In the genomic region with DNA sequence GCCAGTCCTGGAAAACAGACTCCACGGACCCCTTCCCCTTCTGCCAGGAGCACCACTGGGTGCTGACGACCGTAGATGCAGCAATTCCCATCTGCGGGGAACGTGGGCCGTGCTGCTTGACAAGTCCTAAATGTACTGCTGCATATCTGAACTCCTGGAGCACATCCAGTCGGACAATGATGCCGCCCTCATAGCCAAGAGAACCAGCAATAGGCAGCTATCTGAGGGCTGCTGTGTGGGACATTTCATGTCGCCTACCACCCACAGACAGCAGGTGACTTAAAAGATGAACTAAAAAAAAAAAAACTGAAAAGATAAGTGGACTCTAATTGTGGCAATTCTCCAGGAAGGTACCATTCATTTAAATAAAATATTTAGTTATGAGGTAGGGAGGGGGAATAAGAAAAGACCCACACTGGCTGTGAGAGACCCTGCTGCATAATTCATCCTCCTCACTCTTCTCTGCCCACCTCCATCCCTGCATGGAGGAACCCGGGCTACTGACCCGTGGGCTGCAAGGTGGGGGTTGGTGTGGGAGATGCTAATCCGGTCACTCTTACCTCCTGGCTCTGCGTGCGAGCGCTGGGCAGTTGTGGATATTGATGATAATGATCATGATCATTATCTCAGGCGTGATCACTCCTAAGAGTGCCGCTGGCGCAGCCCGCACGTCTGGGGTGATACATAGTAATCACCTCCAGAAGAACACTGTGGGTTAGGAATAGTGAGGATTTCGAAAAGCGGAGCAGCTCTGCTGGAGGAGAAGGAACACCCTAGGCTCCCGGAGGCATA, we compare ENCODE assay signal across 23 cellular contexts. TPM values are rescaled to one million over a fixed set of nuclear protein-coding genes. Genes with fewer than 3 reads are reported as not detected.
DNase-seq lines count a peak whose midpoint lies in the region; ATAC-seq, FAIRE-seq and TF ChIP-seq lines count a peak whose summit lies in the region.
"Had no signal": no experiment of that assay in that cellular context is flagged by ENCODE, and none has a peak within 500 bp of the region (broad histone marks: within the 10 kb centered on the region; RNA-seq: fewer than 3 reads in every experiment).

No MANE protein-coding gene starts in this region.

- no peaks in the 10 kb centered on the region for H3K9me3 ChIP-seq in K562 (replicated peaks; ENCODE audit: control insufficient read depth, insufficient read depth, low read depth, low read length)
- no peaks in the 10 kb centered on the region for H3K9me3 ChIP-seq in right cardiac atrium (ENCODE audit: control insufficient read depth, low read length)
- H3K9me3 ChIP-seq: prostate gland, uterus had no signal

- no peaks in the 10 kb centered on the region for H3K79me2 ChIP-seq in K562 (ENCODE audit: control insufficient read depth, insufficient read depth, low read length)

- H3K27ac ChIP-seq in C4-2B (peak overlapping the region; percentile 62), K562 (ENCODE audit: extremely low read depth, low read depth, low read length) (no peak overlapping the region), right cardiac atrium (ENCODE audit: low read length) (peak overlapping the region; percentile 90)
- H3K27ac ChIP-seq: KMS-11, prostate gland, uterus had no signal

- in situ Hi-C loops in K562 (cut with MboI) = no loop called here

- no peak overlapping the region for H2AFZ ChIP-seq in K562 (ENCODE audit: low read depth, low read length)

- no peak for TF ChIP-seq POLR2A in K562 (conservative IDR thresholded peaks at IDR 0.05)

- H3K4me3 ChIP-seq in K562 (no peak overlapping the region), right cardiac atrium (ENCODE audit: low read length) (no peak overlapping the region)
- H3K4me3 ChIP-seq: prostate gland, uterus had no signal

- no peak overlapping the region for H3K4me2 ChIP-seq in K562 (ENCODE audit: insufficient read depth, low read length)
- H3K4me2 ChIP-seq: KMS-11 had no signal

- TF ChIP-seq CTCF in C4-2B (conservative IDR thresholded peaks at IDR 0.05) (no peak), K562 (IDR thresholded peaks at IDR 0.05 in 2 of 3, conservative IDR thresholded peaks at IDR 0.05 in 1 of 3; ENCODE audit: insufficient read depth in 2 of 3, low read depth in 1 of 3, low read length in 3 of 3) (no peak)

- no peak overlapping the region for H3K9ac ChIP-seq in K562 (ENCODE audit: insufficient read depth in 1 of 2, low read depth in 2 of 2, low read length in 2 of 2)
- H3K9ac ChIP-seq: KMS-11 had no signal

- no peaks in the 10 kb centered on the region for H3K9me1 ChIP-seq in K562 (ENCODE audit: control insufficient read depth, insufficient read depth, low read length)

- CTCF ChIA-PET in K562 (lab: Yijun Ruan, JAX; ENCODE audit: low intra/inter-chr PET ratio) = no interaction called here

- 3% methylated on average over 23 of the region's 23 CpGs for WGBS in K562 (ENCODE audit: insufficient coverage, low coverage, missing lambda C conversion rate)
- WGBS in right cardiac atrium = 60% methylated on average over 23 of the region's 23 CpGs

- peaks cover 21% of the 10 kb centered on the region for H4K20me1 ChIP-seq in K562 (replicated peaks; ENCODE audit: control insufficient read depth, insufficient read depth, low read length)

- no peak for ATAC-seq in K562
- peak; percentile 4 to 18 for ATAC-seq in right cardiac atrium
- no peak for ATAC-seq in GM21381 (IDR thresholded peaks at IDR 0.05; ENCODE audit: unreplicated experiment)
- ATAC-seq: activated T-cell treated with anti-CD3 and anti-CD28 coated beads, Interleukin-2, amount 50 U/mL, for 4 hours; naive thymus-derived CD8-positive, alpha-beta T cell had no signal

- no peak for TF ChIP-seq RAD21 in K562 (CRISPR knock-in tag; conservative IDR thresholded peaks at IDR 0.05 in 1 of 2, IDR thresholded peaks at IDR 0.05 in 1 of 2)

- H3K4me1 ChIP-seq in K562 (replicated peaks in 1 of 2; ENCODE audit: control insufficient read depth in 2 of 2, insufficient read depth in 2 of 2, low read length in 2 of 2) (no peaks in the 10 kb centered on the region), right cardiac atrium (ENCODE audit: control insufficient read depth, insufficient read depth, low read length) (peaks cover 21% of the 10 kb centered on the region)
- H3K4me1 ChIP-seq: uterus had no signal

- no peak for DNase-seq in K562 (ENCODE audit: extremely low read depth in 1 of 4, low spot score in 3 of 4)
- peak in 2 of 3 donors; percentile 49 to 67 for DNase-seq in right cardiac atrium
- DNase-seq in posterior cingulate gyrus = peak in 6 of 10 donors; percentile 4 to 88 (median 44)
- DNase-seq in NCI-H2107 (lab: John Stamatoyannopoulos, UW) = no peak
- DNase-seq in hippocampal formation (lab: John Stamatoyannopoulos, UW) = no peak
- no peak for DNase-seq in NCI-H2107 treated with DMSO at 0.1 percent for 48 hours (lab: John Stamatoyannopoulos, UW; ENCODE audit: unreplicated experiment)
- DNase-seq: activated naive CD4-positive, alpha-beta T cell treated with anti-CD3 and anti-CD28 coated beads, Interleukin-2, amount 10 ng/mL, durations not matched to agents 7 days and 5 days; activated T-cell treated with anti-CD3 and anti-CD28 coated beads, Interleukin-2, amount 50 U/mL, for 4 hours; foreskin melanocyte; kidney glomerular epithelial cell; mesenchymal stem cell; NCI-H187 treated with DMSO at 0.1 percent for 48 hours; NCI-H446 treated with DMSO at 0.1 percent for 48 hours; stimulated activated CD4-positive, alpha-beta T cell treated with anti-CD3 and anti-CD28 coated beads, Interleukin-4, amount 100 ng/mL, for 4 hours had no signal

- no peak for FAIRE-seq in K562 (lab: Jason Lieb, UNC)
- FAIRE-seq: GM18507 had no signal

- no peaks in the 10 kb centered on the region for H3K36me3 ChIP-seq in K562 (ENCODE audit: control insufficient read depth, insufficient read depth, low read length)
- H3K36me3 ChIP-seq: prostate gland, uterus had no signal

- TF ChIP-seq EP300 in K562 (IDR thresholded peaks at IDR 0.05; ENCODE audit: low read length) = no peak

- intact Hi-C loops in K562 (cut with micrococcal nuclease) (no loop called here), right cardiac atrium (cut with DNase I) (no loop called here), posterior cingulate gyrus (cut with DNase I) (no loop called here)

- H3K27me3 ChIP-seq in K562 (ENCODE audit: control insufficient read depth in 2 of 2, insufficient read depth in 2 of 2, low read length in 2 of 2) = peaks cover 15 to 94% of the 10 kb centered on the region in 2 experiments
- no peaks in the 10 kb centered on the region for H3K27me3 ChIP-seq in right cardiac atrium (ENCODE audit: control insufficient read depth, insufficient read depth)
- H3K27me3 ChIP-seq: uterus had no signal

- POLR2A ChIA-PET in K562 (lab: Yijun Ruan, JAX) = interaction anchor here (0.6 to 1.7 kb wide), 3 partner anchors 8 to 22 kb away, joined by 3 to 4 read pairs (median 3); no protein-coding TSS in a partner anchor

- no TSS peak for BruUV-seq in K562 (replicated peaks; lab: Mats Ljungman, UMichigan)

RNA-seq across cellular contexts. Expression of a gene that starts 28.3 kb away (rescaled TPM):
- 1.1 and 1.4 TPM in 2 replicates for total RNA-seq in K562 (2011; cell fraction: chromatin; rRNA removed; ENCODE audit: low replicate concordance)
- total RNA-seq in K562 (2011; cell fraction: nucleolus; rRNA removed) = 0.66 and 0.83 TPM in 2 replicates
- 0.51 and 0.61 TPM in 2 replicates for total RNA-seq in K562 (2011; cell fraction: nucleoplasm; rRNA removed)
- total RNA-seq in K562 (2014; rRNA removed) (0.05 TPM in 1 of 2 replicates, not detected in the other), K562 (2014; rRNA removed; fragmentation: Illumina TruSeq; extraction: Trizol) (0.04 TPM in 1 of 2 replicates, not detected in the other), K562 (2015; rRNA removed; fragmentation: Illumina TruSeq; extraction: Trizol) (not detected in 2 replicates), K562 (2021) (0.13 TPM in 2 replicates), right cardiac atrium (10 to 100 TPM; 16.1 to 33.1 (median 19.0) TPM)
- polyA plus RNA-seq in K562 (2011; rRNA removed) (0.03 and 0.18 TPM in 2 replicates), K562 (2014; fragmentation: Illumina TruSeq; extraction: Trizol) (0.07 TPM in 1 of 2 replicates, not detected in the other), K562 (2014; fragmentation: Nextera tagmentation; extraction: Ambion mirVana) (not detected), K562 (2014; rRNA removed) (0.05 and 0.09 TPM in 2 replicates), right cardiac atrium (18.8 TPM)
- 0.03 TPM in 1 of 2 replicates, not detected in the other for polyA plus RNA-seq in K562 (2011; cell fraction: cytosol; rRNA removed)
- 0.46 and 0.61 TPM in 2 replicates for polyA plus RNA-seq in K562 (2011; cell fraction: nucleus; rRNA removed)
- 0.05 and 1.0 TPM in 2 replicates for polyA plus RNA-seq in K562 (2012)
- polyA minus RNA-seq in K562 (2011; rRNA and poly(A)+ RNA removed) = 0.06 TPM in 1 of 2 replicates, not detected in the other
- polyA minus RNA-seq in K562 (2011; cell fraction: cytosol; rRNA and poly(A)+ RNA removed) = 0.19 TPM in 1 of 2 replicates, not detected in the other
- 0.22 and 0.54 TPM in 2 replicates for polyA minus RNA-seq in K562 (2011; cell fraction: nucleus; rRNA and poly(A)+ RNA removed)

RNA-seq across cellular contexts. Expression of a gene that starts 36.0 kb away (rescaled TPM):
- not detected in 2 replicates for total RNA-seq in K562 (2011; cell fraction: chromatin; rRNA removed; ENCODE audit: low replicate concordance)
- total RNA-seq in K562 (2011; cell fraction: nucleolus; rRNA removed) = not detected in 2 replicates
- total RNA-seq in K562 (2011; cell fraction: nucleoplasm; rRNA removed) = not detected in 2 replicates
- total RNA-seq in K562 (2014; rRNA removed) (not detected in 2 replicates), K562 (2014; rRNA removed; fragmentation: Illumina TruSeq; extraction: Trizol) (not detected in 2 replicates), K562 (2015; rRNA removed; fragmentation: Illumina TruSeq; extraction: Trizol) (not detected in 2 replicates), K562 (2021) (not detected in 2 replicates), right cardiac atrium (under 1 TPM; 0.40 to 0.76 (median 0.65) TPM)
- polyA plus RNA-seq in K562 (2011; rRNA removed) (not detected in 2 replicates), K562 (2014; fragmentation: Illumina TruSeq; extraction: Trizol) (not detected in 2 replicates), K562 (2014; fragmentation: Nextera tagmentation; extraction: Ambion mirVana) (not detected), K562 (2014; rRNA removed) (not detected in 2 replicates), right cardiac atrium (0.95 TPM)
- polyA plus RNA-seq in K562 (2011; cell fraction: cytosol; rRNA removed) = not detected in 2 replicates
- not detected in 2 replicates for polyA plus RNA-seq in K562 (2011; cell fraction: nucleus; rRNA removed)
- 0.50 TPM in 1 of 2 replicates, not detected in the other for polyA plus RNA-seq in K562 (2012)
- not detected in 2 replicates for polyA minus RNA-seq in K562 (2011; rRNA and poly(A)+ RNA removed)
- polyA minus RNA-seq in K562 (2011; cell fraction: cytosol; rRNA and poly(A)+ RNA removed) = not detected in 2 replicates
- polyA minus RNA-seq in K562 (2011; cell fraction: nucleus; rRNA and poly(A)+ RNA removed) = not detected in 2 replicates
- polyA plus RNA-seq: CD14-positive monocyte had no signal

RNA-seq across cellular contexts. Expression of a gene that starts 52.5 kb away (rescaled TPM):
- total RNA-seq in K562 (2011; cell fraction: chromatin; rRNA removed; ENCODE audit: low replicate concordance) = not detected in 2 replicates
- total RNA-seq in K562 (2011; cell fraction: nucleolus; rRNA removed) = 0.17 TPM in 1 of 2 replicates, not detected in the other
- not detected in 2 replicates for total RNA-seq in K562 (2011; cell fraction: nucleoplasm; rRNA removed)
- total RNA-seq in K562 (2014; rRNA removed) (not detected in 2 replicates), K562 (2014; rRNA removed; fragmentation: Illumina TruSeq; extraction: Trizol) (not detected in 2 replicates), K562 (2015; rRNA removed; fragmentation: Illumina TruSeq; extraction: Trizol) (not detected in 2 replicates), K562 (2021) (not detected in 2 replicates), right cardiac atrium (under 1 TPM in 2 of 4 donors, not detected in 2; 0.12 to 0.31 TPM)
- polyA plus RNA-seq in K562 (2011; rRNA removed) (not detected in 2 replicates), K562 (2014; fragmentation: Illumina TruSeq; extraction: Trizol) (not detected in 2 replicates), K562 (2014; fragmentation: Nextera tagmentation; extraction: Ambion mirVana) (under 1 TPM in 1 of 2 experiments, not detected in 1; 0.01 TPM), K562 (2014; rRNA removed) (not detected in 2 replicates), right cardiac atrium (0.14 TPM)
- polyA plus RNA-seq in K562 (2011; cell fraction: cytosol; rRNA removed) = not detected in 2 replicates
- 0.07 TPM in 1 of 2 replicates, not detected in the other for polyA plus RNA-seq in K562 (2011; cell fraction: nucleus; rRNA removed)
- polyA plus RNA-seq in K562 (2012) = 0.03 TPM in 1 of 2 replicates, not detected in the other
- not detected in 2 replicates for polyA minus RNA-seq in K562 (2011; rRNA and poly(A)+ RNA removed)
- polyA minus RNA-seq in K562 (2011; cell fraction: cytosol; rRNA and poly(A)+ RNA removed) = not detected in 2 replicates
- polyA minus RNA-seq in K562 (2011; cell fraction: nucleus; rRNA and poly(A)+ RNA removed) = not detected in 2 replicates
- total RNA-seq: activated T-cell treated with anti-CD3 and anti-CD28 coated beads, Interleukin-2, amount 50 U/mL, for 4 hours; naive thymus-derived CD8-positive, alpha-beta T cell had no signal
- polyA plus RNA-seq: CD14-positive monocyte had no signal

RNA-seq across cellular contexts. Expression of a gene that starts 52.8 kb away (rescaled TPM):
- not detected in 2 replicates for total RNA-seq in K562 (2011; cell fraction: chromatin; rRNA removed; ENCODE audit: low replicate concordance)
- not detected in 2 replicates for total RNA-seq in K562 (2011; cell fraction: nucleolus; rRNA removed)
- total RNA-seq in K562 (2011; cell fraction: nucleoplasm; rRNA removed) = not detected in 2 replicates
- not detected in 2 replicates for total RNA-seq in K562 (2014; rRNA removed)
- total RNA-seq in K562 (2014; rRNA removed; fragmentation: Illumina TruSeq; extraction: Trizol) = not detected in 2 replicates
- not detected in 2 replicates for total RNA-seq in K562 (2015; rRNA removed; fragmentation: Illumina TruSeq; extraction: Trizol)
- not detected in 2 replicates for total RNA-seq in K562 (2021)
- polyA plus RNA-seq in K562 (2011; rRNA removed) = not detected in 2 replicates
- not detected in 2 replicates for polyA plus RNA-seq in K562 (2011; cell fraction: cytosol; rRNA removed)
- not detected in 2 replicates for polyA plus RNA-seq in K562 (2011; cell fraction: nucleus; rRNA removed)
- not detected in 2 replicates for polyA plus RNA-seq in K562 (2012)
- polyA plus RNA-seq in K562 (2014; fragmentation: Illumina TruSeq; extraction: Trizol) = not detected in 2 replicates
- not detected for polyA plus RNA-seq in K562 (2014; fragmentation: Nextera tagmentation; extraction: Ambion mirVana)
- not detected in 2 replicates for polyA plus RNA-seq in K562 (2014; rRNA removed)
- polyA minus RNA-seq in K562 (2011; rRNA and poly(A)+ RNA removed) = not detected in 2 replicates
- polyA minus RNA-seq in K562 (2011; cell fraction: cytosol; rRNA and poly(A)+ RNA removed) = not detected in 2 replicates
- polyA minus RNA-seq in K562 (2011; cell fraction: nucleus; rRNA and poly(A)+ RNA removed) = not detected in 2 replicates
- not detected for total RNA-seq in right cardiac atrium
- polyA plus RNA-seq in right cardiac atrium = not detected
- total RNA-seq: activated T-cell treated with anti-CD3 and anti-CD28 coated beads, Interleukin-2, amount 50 U/mL, for 4 hours; naive thymus-derived CD8-positive, alpha-beta T cell; uterus had no signal
- polyA plus RNA-seq: CD14-positive monocyte; esophagus; naive thymus-derived CD8-positive, alpha-beta T cell had no signal

Comparison
In these comparisons a context has a peak if more than half of its experiments do, and no peak if none do; other contexts are left out.
1. ATAC-seq: peak in right cardiac atrium (2 of 2); none in K562 (single experiment) and GM21381 (single experiment).
2. DNase-seq: peak in right cardiac atrium (2 of 3) and posterior cingulate gyrus (6 of 10); none in K562 (0 of 4), NCI-H2107 (single experiment), hippocampal formation (0 of 2) and NCI-H2107 treated with DMSO at 0.1 percent for 48 hours (single experiment).
3. RNA of a gene that starts 28.3 kb away (total RNA-seq): 16.1 to 33.1 TPM in right cardiac atrium; 0.04 to 1.4 TPM in K562; every median in the first group is over 4 times any median in the second.